Comparison of ENCODE assay signal across 1 cellular context in the genomic region with DNA sequence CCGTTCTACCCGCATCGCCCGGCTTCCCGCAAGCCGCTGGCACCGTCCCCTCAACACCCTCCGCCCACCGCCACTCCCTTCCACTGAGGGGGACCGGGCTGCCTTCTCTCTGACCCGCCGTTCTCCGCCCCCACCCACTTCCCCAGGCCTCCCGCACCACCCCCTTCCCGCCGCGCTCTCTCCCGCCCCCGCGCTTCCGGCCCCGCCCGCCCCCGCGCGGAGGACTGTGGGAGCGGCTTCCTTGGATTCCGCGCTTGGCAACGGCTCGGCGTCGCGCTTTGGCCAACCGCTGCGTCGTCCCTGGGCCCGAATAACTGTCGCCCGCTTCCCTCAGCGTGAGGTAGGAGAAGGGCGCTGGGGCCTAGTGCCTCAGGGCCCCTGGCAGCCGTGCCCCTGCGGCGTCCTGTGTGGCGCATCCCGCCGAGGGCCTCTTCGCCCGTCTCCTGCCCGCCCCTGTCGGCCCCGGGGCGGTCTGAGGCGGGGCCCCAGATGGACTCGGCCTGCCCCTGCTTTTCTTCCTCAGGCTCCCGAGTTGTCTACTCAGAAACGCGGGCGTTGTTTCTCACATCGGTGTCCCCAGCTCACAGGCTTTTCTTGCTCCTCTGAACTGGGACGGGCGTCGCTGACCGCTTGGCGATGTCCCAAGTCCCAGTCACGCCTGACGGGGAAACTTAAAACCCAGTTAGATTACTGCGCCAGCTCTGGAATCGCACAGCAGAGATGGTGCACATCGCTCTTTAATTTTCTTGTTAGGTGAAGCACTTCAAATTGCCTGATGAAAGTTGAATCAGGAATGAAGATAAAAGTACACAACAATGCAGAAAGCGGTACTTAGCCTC.
A peak's percentile ranks its signal among the peaks of the same experiment; 100 is the strongest.
TF ChIP-seq lines count a peak whose summit lies in the region.

A gene with protein sequence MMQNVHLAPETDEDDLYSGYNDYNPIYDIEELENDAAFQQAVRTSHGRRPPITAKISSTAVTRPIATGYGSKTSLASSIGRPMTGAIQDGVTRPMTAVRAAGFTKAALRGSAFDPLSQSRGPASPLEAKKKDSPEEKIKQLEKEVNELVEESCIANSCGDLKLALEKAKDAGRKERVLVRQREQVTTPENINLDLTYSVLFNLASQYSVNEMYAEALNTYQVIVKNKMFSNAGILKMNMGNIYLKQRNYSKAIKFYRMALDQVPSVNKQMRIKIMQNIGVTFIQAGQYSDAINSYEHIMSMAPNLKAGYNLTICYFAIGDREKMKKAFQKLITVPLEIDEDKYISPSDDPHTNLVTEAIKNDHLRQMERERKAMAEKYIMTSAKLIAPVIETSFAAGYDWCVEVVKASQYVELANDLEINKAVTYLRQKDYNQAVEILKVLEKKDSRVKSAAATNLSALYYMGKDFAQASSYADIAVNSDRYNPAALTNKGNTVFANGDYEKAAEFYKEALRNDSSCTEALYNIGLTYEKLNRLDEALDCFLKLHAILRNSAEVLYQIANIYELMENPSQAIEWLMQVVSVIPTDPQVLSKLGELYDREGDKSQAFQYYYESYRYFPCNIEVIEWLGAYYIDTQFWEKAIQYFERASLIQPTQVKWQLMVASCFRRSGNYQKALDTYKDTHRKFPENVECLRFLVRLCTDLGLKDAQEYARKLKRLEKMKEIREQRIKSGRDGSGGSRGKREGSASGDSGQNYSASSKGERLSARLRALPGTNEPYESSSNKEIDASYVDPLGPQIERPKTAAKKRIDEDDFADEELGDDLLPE (plus strand): TSS at position 241 of the 839 bp plus-strand sequence. CDS start 7,229 bp downstream, outside the sequence.

TF ChIP-seq in HEK293, 187 proteins besides CTCF, POLR2A, EP300 and RAD21 (continued from another document):
- TF ChIP-seq, protein P1, sequence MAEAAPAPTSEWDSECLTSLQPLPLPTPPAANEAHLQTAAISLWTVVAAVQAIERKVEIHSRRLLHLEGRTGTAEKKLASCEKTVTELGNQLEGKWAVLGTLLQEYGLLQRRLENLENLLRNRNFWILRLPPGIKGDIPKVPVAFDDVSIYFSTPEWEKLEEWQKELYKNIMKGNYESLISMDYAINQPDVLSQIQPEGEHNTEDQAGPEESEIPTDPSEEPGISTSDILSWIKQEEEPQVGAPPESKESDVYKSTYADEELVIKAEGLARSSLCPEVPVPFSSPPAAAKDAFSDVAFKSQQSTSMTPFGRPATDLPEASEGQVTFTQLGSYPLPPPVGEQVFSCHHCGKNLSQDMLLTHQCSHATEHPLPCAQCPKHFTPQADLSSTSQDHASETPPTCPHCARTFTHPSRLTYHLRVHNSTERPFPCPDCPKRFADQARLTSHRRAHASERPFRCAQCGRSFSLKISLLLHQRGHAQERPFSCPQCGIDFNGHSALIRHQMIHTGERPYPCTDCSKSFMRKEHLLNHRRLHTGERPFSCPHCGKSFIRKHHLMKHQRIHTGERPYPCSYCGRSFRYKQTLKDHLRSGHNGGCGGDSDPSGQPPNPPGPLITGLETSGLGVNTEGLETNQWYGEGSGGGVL (tag by site-specific recombination; IDR thresholded peaks at IDR 0.05), result peak; percentile 95
- no peak for TF ChIP-seq ZNF670 (tag by site-specific recombination; IDR thresholded peaks at IDR 0.05; ENCODE audit: low read depth)
